Comparison of ENCODE assay signal across 18 cellular contexts in genomic region chr10:12156367-12157123, GRCh38. TPM values are rescaled to one million over a fixed set of nuclear protein-coding genes. Genes with fewer than 3 reads are reported as not detected.
DNase-seq lines count a peak whose midpoint lies in the region; ATAC-seq, FAIRE-seq and TF ChIP-seq lines count a peak whose summit lies in the region.
"Had no signal": no experiment of that assay in that cellular context is flagged by ENCODE, and none has a peak within 500 bp of the region (broad histone marks: within the 10 kb centered on the region; RNA-seq: fewer than 3 reads in every experiment).

No MANE protein-coding gene starts in this region.

- H4K20me1 ChIP-seq in K562 (replicated peaks; ENCODE audit: control insufficient read depth, insufficient read depth, low read length) (no peaks in the 10 kb centered on the region), HepG2 (ENCODE audit: insufficient read depth, low read length) (no peaks in the 10 kb centered on the region)
- H4K20me1 ChIP-seq: BLaER1 treated with 17β-estradiol and CSF1 and Interleukin-3, amounts not matched to agents 10 nM and 100 nM had no signal

- H3K4me1 Mint-ChIP-seq in activated T-cell treated with anti-CD3 and anti-CD28 coated beads, Interleukin-2, amount 50 U/mL, for 72 hours (ENCODE audit: low read depth) = no peaks in the 10 kb centered on the region
- H3K4me1 Mint-ChIP-seq in T-helper 2 cell treated with Interferon-gamma antibody and Interleukin-4, amounts not matched to agents 5 μg/mL and 100 μg/mL, for 36 hours (ENCODE audit: low read depth) = no peaks in the 10 kb centered on the region

- no peaks in the 10 kb centered on the region for H3K27me3 Mint-ChIP-seq in activated T-cell treated with anti-CD3 and anti-CD28 coated beads, Interleukin-2, amount 50 U/mL, for 72 hours (ENCODE audit: low read depth)
- H3K27me3 Mint-ChIP-seq in T-helper 2 cell treated with Interferon-gamma antibody and Interleukin-4, amounts not matched to agents 5 μg/mL and 100 μg/mL, for 36 hours (ENCODE audit: low read depth) = no peaks in the 10 kb centered on the region
- H3K27me3 Mint-ChIP-seq: CD4-positive, CD25-positive, alpha-beta regulatory T cell had no signal

- no peak for TF ChIP-seq CTCF in K562 (IDR thresholded peaks at IDR 0.05 in 2 of 3, conservative IDR thresholded peaks at IDR 0.05 in 1 of 3; ENCODE audit: insufficient read depth in 2 of 3, low read depth in 1 of 3, low read length in 3 of 3)
- no peak for TF ChIP-seq CTCF in HepG2 (CRISPR knock-in tag; IDR thresholded peaks at IDR 0.05)
- no peak for TF ChIP-seq CTCF in gastroesophageal sphincter (IDR thresholded peaks at IDR 0.05)

- H3K36me3 Mint-ChIP-seq in activated T-cell treated with anti-CD3 and anti-CD28 coated beads, Interleukin-2, amount 50 U/mL, for 72 hours (ENCODE audit: insufficient read depth in 2 of 2) = peaks cover 4 to 7% of the 10 kb centered on the region in 2 donors
- peaks cover 30% of the 10 kb centered on the region for H3K36me3 Mint-ChIP-seq in T-helper 2 cell treated with Interferon-gamma antibody and Interleukin-4, amounts not matched to agents 5 μg/mL and 100 μg/mL, for 36 hours (ENCODE audit: low read depth)

- no peaks in the 10 kb centered on the region for H3K4me1 ChIP-seq in K562 (replicated peaks in 1 of 2; ENCODE audit: control insufficient read depth in 2 of 2, insufficient read depth in 2 of 2, low read length in 2 of 2)
- peaks cover 26% of the 10 kb centered on the region for H3K4me1 ChIP-seq in HepG2 (ENCODE audit: insufficient read depth, low read length)
- H3K4me1 ChIP-seq in gastroesophageal sphincter = no peaks in the 10 kb centered on the region
- H3K4me1 ChIP-seq: BLaER1 treated with 17β-estradiol and CSF1 and Interleukin-3, amounts not matched to agents 10 nM and 100 nM had no signal

- no peak for TF ChIP-seq EP300 in K562 (IDR thresholded peaks at IDR 0.05; ENCODE audit: low read length)
- no peak; a peak in 1 of 4 replicates for TF ChIP-seq EP300 in HepG2 (IDR thresholded peaks at IDR 0.05; ENCODE audit: low read depth in 2 of 2, low read length in 2 of 2)
- TF ChIP-seq EP300 in HepG2 (CRISPR knock-in tag; IDR thresholded peaks at IDR 0.05; ENCODE audit: borderline replicate concordance) = no peak
- TF ChIP-seq EP300 in gastroesophageal sphincter (IDR thresholded peaks at IDR 0.05) = no peak

- CTCF ChIA-PET in K562 (lab: Yijun Ruan, JAX; ENCODE audit: low intra/inter-chr PET ratio) = no interaction called here
- CTCF ChIA-PET in HepG2 (lab: Yijun Ruan, JAX; ENCODE audit: low intra/inter-chr PET ratio, low total read pairs) = no interaction called here

- TF ChIP-seq POLR2A in K562 (conservative IDR thresholded peaks at IDR 0.05) (no peak), HepG2 (IDR thresholded peaks at IDR 0.05; ENCODE audit: insufficient read depth in 1 of 2, low read depth in 2 of 2, low read length in 2 of 2) (no peak), gastroesophageal sphincter (IDR thresholded peaks at IDR 0.05) (no peak)

- TF ChIP-seq RAD21 in K562 (CRISPR knock-in tag; conservative IDR thresholded peaks at IDR 0.05 in 1 of 2, IDR thresholded peaks at IDR 0.05 in 1 of 2) (no peak), HepG2 (CRISPR knock-in tag; IDR thresholded peaks at IDR 0.05) (no peak)

- POLR2A ChIA-PET in K562 (lab: Yijun Ruan, JAX) (interaction anchor here (2.0 kb wide), 1 partner anchor 9 kb away, joined by 8 read pairs; no protein-coding TSS in a partner anchor), HepG2 (lab: Yijun Ruan, JAX) (interaction anchor here (1.0 kb wide), 1 partner anchor 113 kb away, joined by 4 read pairs; the partner anchor contains the start of gene UPF2)

- ATAC-seq in activated T-cell treated with anti-CD3 and anti-CD28 coated beads, Interleukin-2, amount 50 U/mL, for 72 hours (replicated peaks in 1 of 2) = no peak
- ATAC-seq in K562 = no peak
- peak; percentile 99 for ATAC-seq in HepG2
- no peak for ATAC-seq in esophagus mucosa
- ATAC-seq in gastroesophageal sphincter = no peak
- ATAC-seq: GM12878, HCT116 had no signal

- H3K4me3 Mint-ChIP-seq in activated T-cell treated with anti-CD3 and anti-CD28 coated beads, Interleukin-2, amount 50 U/mL, for 72 hours = no peak overlapping the region
- H3K4me3 Mint-ChIP-seq in T-helper 2 cell treated with Interferon-gamma antibody and Interleukin-4, amounts not matched to agents 5 μg/mL and 100 μg/mL, for 36 hours = no peak overlapping the region
- H3K4me3 Mint-ChIP-seq: CD4-positive, CD25-positive, alpha-beta regulatory T cell had no signal

- intact Hi-C loops in K562 (cut with micrococcal nuclease) = no loop called here
- intact Hi-C loops in HepG2 (cut with micrococcal nuclease; ENCODE audit: unreplicated experiment) = loop anchor here (2.0 kb wide), 1 partner anchor 40 kb away; the partner anchor contains the start of gene CDC123

- H3K4me2 ChIP-seq in K562 (ENCODE audit: insufficient read depth, low read length) (no peak overlapping the region), HepG2 (ENCODE audit: low read depth, low read length) (peak overlapping the region; percentile 29)
- H3K4me2 ChIP-seq: BLaER1 treated with 17β-estradiol and CSF1 and Interleukin-3, amounts not matched to agents 10 nM and 100 nM had no signal

- H3K9ac ChIP-seq in K562 (ENCODE audit: insufficient read depth in 1 of 2, low read depth in 2 of 2, low read length in 2 of 2) = no peak overlapping the region
- peak overlapping the region; percentile 31; the same call in 1 of the 2 replicates for H3K9ac ChIP-seq in HepG2 (ENCODE audit: insufficient read depth, low read depth, low read length)
- H3K9ac ChIP-seq: BLaER1 treated with 17β-estradiol and CSF1 and Interleukin-3, amounts not matched to agents 10 nM and 100 nM; GM23248 had no signal

- FAIRE-seq in K562 (lab: Jason Lieb, UNC) (peak; percentile 52), HepG2 (lab: Jason Lieb, UNC) (peak; percentile 83), frontal cortex (lab: Jason Lieb, UNC) (no peak)
- FAIRE-seq: GM12878, GM18507, H54 had no signal

- DNase-seq in activated T-cell treated with anti-CD3 and anti-CD28 coated beads, Interleukin-2, amount 50 U/mL, for 72 hours = no peak
- no peak for DNase-seq in activated T-cell treated with anti-CD3 and anti-CD28 coated beads, Interleukin-2, amount 50 U/mL, for 48 hours
- DNase-seq in K562 (ENCODE audit: extremely low read depth in 1 of 4, low spot score in 3 of 4) = no peak
- DNase-seq in HepG2 (ENCODE audit: low spot score) = peak; percentile 80
- DNase-seq in frontal cortex (ENCODE audit: low spot score in 2 of 2) = no peak
- no peak for DNase-seq in T-helper 2 cell treated with Interferon-gamma antibody and Interleukin-4, amounts not matched to agents 5 μg/mL and 100 μg/mL, for 36 hours (ENCODE audit: low spot score)
- DNase-seq: ACHN; Calu3; CD4-positive, CD25-positive, alpha-beta regulatory T cell; DMS 273 treated with DMSO at 0.1 percent for 48 hours; GM23248 had no signal

- H3K9me3 Mint-ChIP-seq in activated T-cell treated with anti-CD3 and anti-CD28 coated beads, Interleukin-2, amount 50 U/mL, for 72 hours = no peaks in the 10 kb centered on the region
- H3K9me3 Mint-ChIP-seq in T-helper 2 cell treated with Interferon-gamma antibody and Interleukin-4, amounts not matched to agents 5 μg/mL and 100 μg/mL, for 36 hours = no peaks in the 10 kb centered on the region
- H3K9me3 Mint-ChIP-seq: CD4-positive, CD25-positive, alpha-beta regulatory T cell had no signal

- in situ Hi-C loops in K562 (cut with MboI) = no loop called here
- in situ Hi-C loops in HepG2 (cut with HindIII; ENCODE audit: extremely low pct_ligation_motif_present, low pct_unique_long_range_greater_than_20kb) = no loop called here

- H3K9me3 ChIP-seq in K562 (replicated peaks; ENCODE audit: control insufficient read depth, insufficient read depth, low read depth, low read length) = no peaks in the 10 kb centered on the region; the same call in 1 of the 2 replicates
- no peaks in the 10 kb centered on the region for H3K9me3 ChIP-seq in HepG2 (ENCODE audit: low read length)
- H3K9me3 ChIP-seq in gastroesophageal sphincter = no peaks in the 10 kb centered on the region
- H3K9me3 ChIP-seq: BLaER1 treated with 17β-estradiol and CSF1 and Interleukin-3, amounts not matched to agents 10 nM and 100 nM had no signal

- peaks cover 3% of the 10 kb centered on the region; the same call in 2 of the 3 replicates for H3K36me3 ChIP-seq in K562 (ENCODE audit: control insufficient read depth, insufficient read depth, low read length)
- H3K36me3 ChIP-seq in HepG2 (replicated peaks in 1 of 2; ENCODE audit: control insufficient read depth in 1 of 2, insufficient read depth in 2 of 2, low read length in 2 of 2) = peaks cover 5 to 10% of the 10 kb centered on the region in 2 experiments; a peak in 2 of 5 replicates
- peaks cover 0 to 83% of the 10 kb centered on the region in 2 donors for H3K36me3 ChIP-seq in gastroesophageal sphincter

- H3K27ac Mint-ChIP-seq in activated T-cell treated with anti-CD3 and anti-CD28 coated beads, Interleukin-2, amount 50 U/mL, for 72 hours = peak overlapping the region; percentile 9
- H3K27ac Mint-ChIP-seq in T-helper 2 cell treated with Interferon-gamma antibody and Interleukin-4, amounts not matched to agents 5 μg/mL and 100 μg/mL, for 36 hours = no peak overlapping the region
- H3K27ac Mint-ChIP-seq: CD4-positive, CD25-positive, alpha-beta regulatory T cell had no signal

- H3K27ac ChIP-seq in K562 (ENCODE audit: extremely low read depth, low read depth, low read length) = no peak overlapping the region
- peak overlapping the region; percentile 71 for H3K27ac ChIP-seq in HepG2 (ENCODE audit: extremely low read length, insufficient read depth, low read length)
- H3K27ac ChIP-seq in gastroesophageal sphincter = no peak overlapping the region
- H3K27ac ChIP-seq: BLaER1 treated with 17β-estradiol and CSF1 and Interleukin-3, amounts not matched to agents 10 nM and 100 nM; GM23248 had no signal

- H3K27me3 ChIP-seq in K562 (ENCODE audit: control insufficient read depth in 2 of 2, insufficient read depth in 2 of 2, low read length in 2 of 2) (no peaks in the 10 kb centered on the region), HepG2 (ENCODE audit: control insufficient read depth in 1 of 2, insufficient read depth in 2 of 2, low read length in 2 of 2) (no peaks in the 10 kb centered on the region), gastroesophageal sphincter (no peaks in the 10 kb centered on the region)
- H3K27me3 ChIP-seq: BLaER1 treated with 17β-estradiol and CSF1 and Interleukin-3, amounts not matched to agents 10 nM and 100 nM had no signal

- H3K9me1 ChIP-seq in K562 (ENCODE audit: control insufficient read depth, insufficient read depth, low read length) = no peaks in the 10 kb centered on the region

- H3K4me3 ChIP-seq in K562 (no peak overlapping the region), HepG2 (replicated peaks in 1 of 3; ENCODE audit: insufficient read depth in 1 of 3, low read depth in 2 of 3, low read length in 3 of 3) (peak overlapping the region in 1 of 3 experiments; percentile 24; a peak in 1 of 6 replicates), gastroesophageal sphincter (no peak overlapping the region)
- H3K4me3 ChIP-seq: BLaER1 treated with 17β-estradiol and CSF1 and Interleukin-3, amounts not matched to agents 10 nM and 100 nM; GM12878; GM23248 had no signal

- BruUV-seq in K562 (replicated peaks; lab: Mats Ljungman, UMichigan) (no TSS peak), HepG2 (replicated peaks; lab: Mats Ljungman, UMichigan) (no TSS peak)

- no peaks in the 10 kb centered on the region for H3K79me2 ChIP-seq in K562 (ENCODE audit: control insufficient read depth, insufficient read depth, low read length)
- H3K79me2 ChIP-seq in HepG2 (ENCODE audit: insufficient read depth, low read length) = no peaks in the 10 kb centered on the region

- 45% methylated on average over 14 of the region's 14 CpGs for WGBS in K562 (ENCODE audit: insufficient coverage, low coverage, missing lambda C conversion rate)
- 19% methylated on average over 14 of the region's 14 CpGs for WGBS in HepG2 (ENCODE audit: low lambda C conversion rate)
- 84 to 85% methylated on average over 14 of the region's 14 CpGs for WGBS in gastroesophageal sphincter (ENCODE audit: low coverage in 1 of 2), 2 donors

- no peak overlapping the region for H2AFZ ChIP-seq in K562 (ENCODE audit: low read depth, low read length)
- H2AFZ ChIP-seq in HepG2 (ENCODE audit: low read length) = no peak overlapping the region
- H2AFZ ChIP-seq: GM23248 had no signal

RNA-seq across cellular contexts. Expression of gene SEC61A2, which starts 27.1 kb away (rescaled TPM):
- total RNA-seq in activated T-cell treated with anti-CD3 and anti-CD28 coated beads, Interleukin-2, amount 50 U/mL, for 72 hours = 10 to 100 TPM; 20.3 to 20.9 TPM
- total RNA-seq in K562 (2011; cell fraction: chromatin; rRNA removed; ENCODE audit: low replicate concordance) = 23.6 and 39.3 TPM in 2 replicates
- 11.4 and 18.0 TPM in 2 replicates for total RNA-seq in K562 (2011; cell fraction: nucleolus; rRNA removed)
- total RNA-seq in K562 (2011; cell fraction: nucleoplasm; rRNA removed) = 19.7 and 27.5 TPM in 2 replicates
- 1.8 TPM in 2 replicates for total RNA-seq in K562 (2014; rRNA removed)
- 3.3 and 3.6 TPM in 2 replicates for total RNA-seq in K562 (2014; rRNA removed; fragmentation: Illumina TruSeq; extraction: Trizol)
- 3.1 and 6.2 TPM in 2 replicates for total RNA-seq in K562 (2015; rRNA removed; fragmentation: Illumina TruSeq; extraction: Trizol)
- total RNA-seq in K562 (2021) = 4.1 and 4.6 TPM in 2 replicates
- polyA plus RNA-seq in K562 (2011; rRNA removed) = 9.7 and 10.2 TPM in 2 replicates
- 3.3 and 8.2 TPM in 2 replicates for polyA plus RNA-seq in K562 (2011; cell fraction: cytosol; rRNA removed)
- 16.8 and 18.9 TPM in 2 replicates for polyA plus RNA-seq in K562 (2011; cell fraction: nucleus; rRNA removed)
- polyA plus RNA-seq in K562 (2012) = 2.8 and 4.3 TPM in 2 replicates
- 3.7 and 3.9 TPM in 2 replicates for polyA plus RNA-seq in K562 (2014; fragmentation: Illumina TruSeq; extraction: Trizol)
- 1 to 10 TPM; 1.2 to 1.4 TPM for polyA plus RNA-seq in K562 (2014; fragmentation: Nextera tagmentation; extraction: Ambion mirVana)
- polyA plus RNA-seq in K562 (2014; rRNA removed) = 4.0 and 4.9 TPM in 2 replicates
- polyA minus RNA-seq in K562 (2011; rRNA and poly(A)+ RNA removed) = 7.4 and 11.9 TPM in 2 replicates
- polyA minus RNA-seq in K562 (2011; cell fraction: cytosol; rRNA and poly(A)+ RNA removed) = 3.2 and 4.8 TPM in 2 replicates
- polyA minus RNA-seq in K562 (2011; cell fraction: nucleus; rRNA and poly(A)+ RNA removed) = 6.6 and 7.2 TPM in 2 replicates
- 4.5 and 7.4 TPM in 2 replicates for total RNA-seq in HepG2 (2016; rRNA removed; fragmentation: Illumina TruSeq; extraction: Trizol)
- 1.6 and 3.2 TPM in 2 replicates for total RNA-seq in HepG2 (2016; cell fraction: cytosol; rRNA removed; fragmentation: Illumina TruSeq; extraction: Trizol; ENCODE audit: low read depth)
- 3.9 and 9.7 TPM in 2 replicates for total RNA-seq in HepG2 (2016; cell fraction: insoluble cytoplasmic fraction; rRNA removed; fragmentation: Illumina TruSeq; extraction: Trizol)
- total RNA-seq in HepG2 (2016; cell fraction: membrane; rRNA removed; fragmentation: Illumina TruSeq; extraction: Trizol) = 3.3 and 3.7 TPM in 2 replicates
- total RNA-seq in HepG2 (2016; cell fraction: nucleus; rRNA removed; fragmentation: Illumina TruSeq; extraction: Trizol) = 13.4 and 18.7 TPM in 2 replicates
- polyA plus RNA-seq in HepG2 (2011; rRNA removed) = 5.0 and 5.5 TPM in 2 replicates
- polyA plus RNA-seq in HepG2 (2011; cell fraction: cytosol; rRNA removed) = 3.8 and 3.9 TPM in 2 replicates
- 8.4 and 8.6 TPM in 2 replicates for polyA plus RNA-seq in HepG2 (2011; cell fraction: nucleus; rRNA removed)
- polyA plus RNA-seq in HepG2 (2012) = 3.5 and 4.0 TPM in 2 replicates
- polyA plus RNA-seq in HepG2 (2016; cell fraction: cytosol; fragmentation: Illumina TruSeq; extraction: Trizol; ENCODE audit: low read depth) = 2.1 and 2.8 TPM in 2 replicates
- 3.0 and 3.8 TPM in 2 replicates for polyA plus RNA-seq in HepG2 (2016; cell fraction: insoluble cytoplasmic fraction; fragmentation: Illumina TruSeq; extraction: Trizol; ENCODE audit: low read depth)
- 2.4 and 3.6 TPM in 2 replicates for polyA plus RNA-seq in HepG2 (2016; cell fraction: membrane; fragmentation: Illumina TruSeq; extraction: Trizol; ENCODE audit: low read depth)
- polyA plus RNA-seq in HepG2 (2016; cell fraction: nucleus; fragmentation: Illumina TruSeq; extraction: Trizol; ENCODE audit: insufficient read depth, low read depth) = 20.4 and 21.5 TPM in 2 replicates
- polyA minus RNA-seq in HepG2 (2011; rRNA and poly(A)+ RNA removed; ENCODE audit: low replicate concordance) = 4.9 and 6.5 TPM in 2 replicates
- 2.9 and 4.6 TPM in 2 replicates for polyA minus RNA-seq in HepG2 (2011; cell fraction: cytosol; rRNA and poly(A)+ RNA removed)
- polyA minus RNA-seq in HepG2 (2011; cell fraction: nucleus; rRNA and poly(A)+ RNA removed) = 5.7 and 9.1 TPM in 2 replicates
- 2.8 TPM for total RNA-seq in esophagus mucosa
- 45.7 TPM for total RNA-seq in frontal cortex
- 10 to 100 TPM in 1 of 4 donors, 1 to 10 TPM in 3; 4.8 to 21.9 (median 7.8) TPM for total RNA-seq in gastroesophageal sphincter

RNA-seq across cellular contexts. Expression of gene NUDT5, which starts 39.1 kb away (rescaled TPM):
- 10 to 100 TPM; 79.3 to 94.7 TPM for total RNA-seq in activated T-cell treated with anti-CD3 and anti-CD28 coated beads, Interleukin-2, amount 50 U/mL, for 72 hours
- total RNA-seq in K562 (2011; cell fraction: chromatin; rRNA removed; ENCODE audit: low replicate concordance) = 38.3 and 69.0 TPM in 2 replicates
- 22.8 and 26.5 TPM in 2 replicates for total RNA-seq in K562 (2011; cell fraction: nucleolus; rRNA removed)
- 43.3 and 79.2 TPM in 2 replicates for total RNA-seq in K562 (2011; cell fraction: nucleoplasm; rRNA removed)
- total RNA-seq in K562 (2014; rRNA removed) (81.8 and 87.7 TPM in 2 replicates), K562 (2014; rRNA removed; fragmentation: Illumina TruSeq; extraction: Trizol) (190 and 194 TPM in 2 replicates), K562 (2015; rRNA removed; fragmentation: Illumina TruSeq; extraction: Trizol) (200 and 201 TPM in 2 replicates), K562 (2021) (124 and 136 TPM in 2 replicates), HepG2 (2016; rRNA removed; fragmentation: Illumina TruSeq; extraction: Trizol) (134 and 179 TPM in 2 replicates), esophagus mucosa (40.8 TPM), frontal cortex (14.3 TPM), gastroesophageal sphincter (10 to 100 TPM; 23.0 to 31.2 (median 27.3) TPM)
- polyA plus RNA-seq in K562 (2011; rRNA removed) (149 and 186 TPM in 2 replicates), K562 (2014; fragmentation: Illumina TruSeq; extraction: Trizol) (137 and 155 TPM in 2 replicates), K562 (2014; fragmentation: Nextera tagmentation; extraction: Ambion mirVana) (100 to 1,000 TPM; 400 to 422 TPM), K562 (2014; rRNA removed) (129 and 136 TPM in 2 replicates), HepG2 (2011; rRNA removed) (57.3 and 79.6 TPM in 2 replicates)
- polyA plus RNA-seq in K562 (2011; cell fraction: cytosol; rRNA removed) = 97.7 and 125 TPM in 2 replicates
- polyA plus RNA-seq in K562 (2011; cell fraction: nucleus; rRNA removed) = 41.2 and 63.2 TPM in 2 replicates
- polyA plus RNA-seq in K562 (2012) = 121 and 139 TPM in 2 replicates
- polyA minus RNA-seq in K562 (2011; rRNA and poly(A)+ RNA removed) = 114 TPM in 2 replicates
- 38.5 and 41.9 TPM in 2 replicates for polyA minus RNA-seq in K562 (2011; cell fraction: cytosol; rRNA and poly(A)+ RNA removed)
- polyA minus RNA-seq in K562 (2011; cell fraction: nucleus; rRNA and poly(A)+ RNA removed) = 17.6 and 25.1 TPM in 2 replicates
- total RNA-seq in HepG2 (2016; cell fraction: cytosol; rRNA removed; fragmentation: Illumina TruSeq; extraction: Trizol; ENCODE audit: low read depth) = 34.5 and 35.9 TPM in 2 replicates
- total RNA-seq in HepG2 (2016; cell fraction: insoluble cytoplasmic fraction; rRNA removed; fragmentation: Illumina TruSeq; extraction: Trizol) = 133 and 191 TPM in 2 replicates
- 49.9 and 52.8 TPM in 2 replicates for total RNA-seq in HepG2 (2016; cell fraction: membrane; rRNA removed; fragmentation: Illumina TruSeq; extraction: Trizol)
- 52.7 and 53.0 TPM in 2 replicates for total RNA-seq in HepG2 (2016; cell fraction: nucleus; rRNA removed; fragmentation: Illumina TruSeq; extraction: Trizol)
- polyA plus RNA-seq in HepG2 (2011; cell fraction: cytosol; rRNA removed) = 58.1 and 63.2 TPM in 2 replicates
- polyA plus RNA-seq in HepG2 (2011; cell fraction: nucleus; rRNA removed) = 25.6 and 26.7 TPM in 2 replicates
- polyA plus RNA-seq in HepG2 (2012) = 60.3 and 67.3 TPM in 2 replicates
- 44.5 and 46.9 TPM in 2 replicates for polyA plus RNA-seq in HepG2 (2016; cell fraction: cytosol; fragmentation: Illumina TruSeq; extraction: Trizol; ENCODE audit: low read depth)
- polyA plus RNA-seq in HepG2 (2016; cell fraction: insoluble cytoplasmic fraction; fragmentation: Illumina TruSeq; extraction: Trizol; ENCODE audit: low read depth) = 208 and 231 TPM in 2 replicates
- 41.0 and 45.0 TPM in 2 replicates for polyA plus RNA-seq in HepG2 (2016; cell fraction: membrane; fragmentation: Illumina TruSeq; extraction: Trizol; ENCODE audit: low read depth)
- polyA plus RNA-seq in HepG2 (2016; cell fraction: nucleus; fragmentation: Illumina TruSeq; extraction: Trizol; ENCODE audit: insufficient read depth, low read depth) = 70.5 and 93.1 TPM in 2 replicates
- 23.1 and 74.3 TPM in 2 replicates for polyA minus RNA-seq in HepG2 (2011; rRNA and poly(A)+ RNA removed; ENCODE audit: low replicate concordance)
- 18.8 and 23.8 TPM in 2 replicates for polyA minus RNA-seq in HepG2 (2011; cell fraction: cytosol; rRNA and poly(A)+ RNA removed)
- 40.0 and 45.8 TPM in 2 replicates for polyA minus RNA-seq in HepG2 (2011; cell fraction: nucleus; rRNA and poly(A)+ RNA removed)

RNA-seq across cellular contexts. Expression of gene CDC123, which starts 39.4 kb away (rescaled TPM):
- 10 to 100 TPM; 84.6 to 85.4 TPM for total RNA-seq in activated T-cell treated with anti-CD3 and anti-CD28 coated beads, Interleukin-2, amount 50 U/mL, for 72 hours
- 48.2 and 67.6 TPM in 2 replicates for total RNA-seq in K562 (2011; cell fraction: chromatin; rRNA removed; ENCODE audit: low replicate concordance)
- total RNA-seq in K562 (2011; cell fraction: nucleolus; rRNA removed) = 53.2 and 55.0 TPM in 2 replicates
- 48.2 and 55.7 TPM in 2 replicates for total RNA-seq in K562 (2011; cell fraction: nucleoplasm; rRNA removed)
- total RNA-seq in K562 (2014; rRNA removed) (156 and 190 TPM in 2 replicates), K562 (2014; rRNA removed; fragmentation: Illumina TruSeq; extraction: Trizol) (210 and 226 TPM in 2 replicates), K562 (2015; rRNA removed; fragmentation: Illumina TruSeq; extraction: Trizol) (200 and 203 TPM in 2 replicates), K562 (2021) (135 and 137 TPM in 2 replicates), HepG2 (2016; rRNA removed; fragmentation: Illumina TruSeq; extraction: Trizol) (153 and 217 TPM in 2 replicates), esophagus mucosa (65.0 TPM), frontal cortex (146 TPM), gastroesophageal sphincter (10 to 100 TPM; 53.5 to 83.7 (median 68.0) TPM)
- polyA plus RNA-seq in K562 (2011; rRNA removed) (143 and 175 TPM in 2 replicates), K562 (2014; fragmentation: Illumina TruSeq; extraction: Trizol) (288 and 297 TPM in 2 replicates), K562 (2014; fragmentation: Nextera tagmentation; extraction: Ambion mirVana) (100 to 1,000 TPM; 153 to 223 TPM), K562 (2014; rRNA removed) (145 TPM in 2 replicates), HepG2 (2011; rRNA removed) (56.8 and 63.3 TPM in 2 replicates)
- 104 and 113 TPM in 2 replicates for polyA plus RNA-seq in K562 (2011; cell fraction: cytosol; rRNA removed)
- 79.4 and 79.9 TPM in 2 replicates for polyA plus RNA-seq in K562 (2011; cell fraction: nucleus; rRNA removed)
- 85.5 and 251 TPM in 2 replicates for polyA plus RNA-seq in K562 (2012)
- 353 and 458 TPM in 2 replicates for polyA minus RNA-seq in K562 (2011; rRNA and poly(A)+ RNA removed)
- polyA minus RNA-seq in K562 (2011; cell fraction: cytosol; rRNA and poly(A)+ RNA removed) = 111 and 180 TPM in 2 replicates
- polyA minus RNA-seq in K562 (2011; cell fraction: nucleus; rRNA and poly(A)+ RNA removed) = 39.6 and 59.6 TPM in 2 replicates
- 38.0 and 41.2 TPM in 2 replicates for total RNA-seq in HepG2 (2016; cell fraction: cytosol; rRNA removed; fragmentation: Illumina TruSeq; extraction: Trizol; ENCODE audit: low read depth)
- total RNA-seq in HepG2 (2016; cell fraction: insoluble cytoplasmic fraction; rRNA removed; fragmentation: Illumina TruSeq; extraction: Trizol) = 146 and 228 TPM in 2 replicates
- total RNA-seq in HepG2 (2016; cell fraction: membrane; rRNA removed; fragmentation: Illumina TruSeq; extraction: Trizol) = 44.1 and 50.3 TPM in 2 replicates
- 58.1 and 62.8 TPM in 2 replicates for total RNA-seq in HepG2 (2016; cell fraction: nucleus; rRNA removed; fragmentation: Illumina TruSeq; extraction: Trizol)
- 59.6 and 59.8 TPM in 2 replicates for polyA plus RNA-seq in HepG2 (2011; cell fraction: cytosol; rRNA removed)
- polyA plus RNA-seq in HepG2 (2011; cell fraction: nucleus; rRNA removed) = 27.3 and 29.0 TPM in 2 replicates
- polyA plus RNA-seq in HepG2 (2012) = 65.3 and 99.2 TPM in 2 replicates
- 25.0 and 26.0 TPM in 2 replicates for polyA plus RNA-seq in HepG2 (2016; cell fraction: cytosol; fragmentation: Illumina TruSeq; extraction: Trizol; ENCODE audit: low read depth)
- polyA plus RNA-seq in HepG2 (2016; cell fraction: insoluble cytoplasmic fraction; fragmentation: Illumina TruSeq; extraction: Trizol; ENCODE audit: low read depth) = 203 and 221 TPM in 2 replicates
- polyA plus RNA-seq in HepG2 (2016; cell fraction: membrane; fragmentation: Illumina TruSeq; extraction: Trizol; ENCODE audit: low read depth) = 31.6 and 33.3 TPM in 2 replicates
- polyA plus RNA-seq in HepG2 (2016; cell fraction: nucleus; fragmentation: Illumina TruSeq; extraction: Trizol; ENCODE audit: insufficient read depth, low read depth) = 73.7 and 75.1 TPM in 2 replicates
- polyA minus RNA-seq in HepG2 (2011; rRNA and poly(A)+ RNA removed; ENCODE audit: low replicate concordance) = 194 and 353 TPM in 2 replicates
- polyA minus RNA-seq in HepG2 (2011; cell fraction: cytosol; rRNA and poly(A)+ RNA removed) = 73.6 and 86.4 TPM in 2 replicates
- 55.2 and 63.2 TPM in 2 replicates for polyA minus RNA-seq in HepG2 (2011; cell fraction: nucleus; rRNA and poly(A)+ RNA removed)
